Comparison of ENCODE assay signal across 12 cellular contexts in genomic region chr20:6533321-6533720, GRCh38.
DNase-seq lines count a peak whose midpoint lies in the region; ATAC-seq, FAIRE-seq and TF ChIP-seq lines count a peak whose summit lies in the region.
"Had no signal": no experiment of that assay in that cellular context is flagged by ENCODE, and none has a peak within 500 bp of the region (broad histone marks: within the 10 kb centered on the region; RNA-seq: fewer than 3 reads in every experiment).

No MANE protein-coding gene starts in this region.

- intact Hi-C loops in body of pancreas (cut with DNase I) = no loop called here
- intact Hi-C loops in testis (cut with DNase I; ENCODE audit: low total_unique reads) = no loop called here

- 39 to 45% methylated on average over 2 of the region's 2 CpGs for WGBS in body of pancreas, 2 donors
- 51 to 53% methylated on average over 2 of the region's 2 CpGs for WGBS in testis, 2 donors

- TF ChIP-seq CTCF in body of pancreas (IDR thresholded peaks at IDR 0.05) (no peak), testis (IDR thresholded peaks at IDR 0.05) (no peak)

- DNase-seq in COR-L47 (lab: John Stamatoyannopoulos, UW) (peak; percentile 15), NCI-H2081 treated with DMSO at 0.1 percent for 48 hours (lab: John Stamatoyannopoulos, UW) (peak; percentile 5), non-pigmented ciliary epithelial cell (ENCODE audit: low read depth) (peak; percentile 60), body of pancreas (no peak), testis (no peak), NCI-H2107 treated with DMSO at 0.1 percent for 48 hours (lab: John Stamatoyannopoulos, UW; ENCODE audit: unreplicated experiment) (no peak)
- DNase-seq in activated T-cell treated with anti-CD3 and anti-CD28 coated beads, Interleukin-2, amount 50 U/mL, for 1 hour = no peak
- DNase-seq: naive thymus-derived CD4-positive, alpha-beta T cell; NCI-H1930 had no signal

- H3K27me3 ChIP-seq in body of pancreas = no peaks in the 10 kb centered on the region
- no peaks in the 10 kb centered on the region for H3K27me3 ChIP-seq in testis

- no peak for ATAC-seq in body of pancreas
- ATAC-seq: naive thymus-derived CD4-positive, alpha-beta T cell; WTC11 had no signal

- H3K36me3 ChIP-seq in body of pancreas (replicated peaks in 1 of 2; ENCODE audit: insufficient read depth in 1 of 2, low read depth in 2 of 2) = no peaks in the 10 kb centered on the region
- no peaks in the 10 kb centered on the region for H3K36me3 ChIP-seq in testis (ENCODE audit: low read depth, missing control alignments)

- FAIRE-seq in endometrium (lab: Jason Lieb, UNC) = peak; percentile 87
- FAIRE-seq: GM18507 had no signal

- no peaks in the 10 kb centered on the region for H3K9me3 ChIP-seq in body of pancreas
- H3K9me3 ChIP-seq in testis = no peaks in the 10 kb centered on the region

- H3K4me3 ChIP-seq in body of pancreas (no peak overlapping the region), testis (no peak overlapping the region)

- TF ChIP-seq POLR2A in body of pancreas (IDR thresholded peaks at IDR 0.05) (no peak), testis (IDR thresholded peaks at IDR 0.05) (no peak)

- H3K4me1 ChIP-seq in body of pancreas (no peaks in the 10 kb centered on the region), testis (no peaks in the 10 kb centered on the region)

- H3K27ac ChIP-seq in body of pancreas (no peak overlapping the region), testis (no peak overlapping the region)

Comparison
In these comparisons a context has a peak if more than half of its experiments do, and no peak if none do; other contexts are left out.
1. DNase-seq: peak in COR-L47 (single experiment), NCI-H2081 treated with DMSO at 0.1 percent for 48 hours (single experiment) and non-pigmented ciliary epithelial cell (single experiment); none in body of pancreas (0 of 4), testis (single experiment), NCI-H2107 treated with DMSO at 0.1 percent for 48 hours (single experiment) and activated T-cell treated with anti-CD3 and anti-CD28 coated beads, Interleukin-2, amount 50 U/mL, for 1 hour (single experiment).